In the genomic region with DNA sequence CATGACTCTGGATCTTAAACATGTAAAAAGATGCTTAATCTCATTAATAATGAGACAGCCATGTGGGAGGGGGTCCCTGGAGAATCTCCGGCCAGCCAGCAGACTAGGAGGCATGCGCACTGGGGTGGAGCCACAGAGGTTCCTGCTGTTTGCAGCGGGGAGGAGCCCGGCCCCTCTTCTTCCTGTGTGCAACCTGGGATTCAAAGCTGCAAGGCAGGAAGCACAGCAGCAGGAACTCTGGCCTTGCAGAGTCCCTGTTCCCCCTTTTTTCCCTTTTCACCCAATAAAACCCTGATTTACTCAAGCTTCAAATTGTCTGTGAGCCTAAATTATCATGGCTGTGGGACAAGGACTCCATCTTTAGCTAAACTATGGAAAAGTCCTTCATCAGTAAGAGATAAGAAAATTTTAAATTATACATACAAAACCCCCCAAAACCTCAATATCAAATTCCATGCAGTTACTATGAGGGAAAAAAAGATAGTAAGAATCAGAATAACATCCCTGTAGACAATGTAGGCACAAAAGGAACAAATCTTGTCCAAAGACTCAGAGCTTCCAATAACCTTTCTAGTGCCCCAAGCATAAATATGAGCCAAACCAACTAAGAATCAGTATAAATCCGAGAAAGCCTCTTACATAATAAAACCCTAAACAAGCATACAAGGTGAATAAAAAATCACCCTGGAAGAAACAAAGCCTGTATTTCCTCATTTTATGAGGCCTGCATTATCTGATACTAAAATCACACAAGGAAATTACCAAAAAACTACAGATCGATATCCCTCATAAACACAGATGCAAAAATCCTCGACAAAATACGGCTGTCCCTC, we compare ENCODE assay signal across 8 cellular contexts. TPM values are rescaled to one million over a fixed set of nuclear protein-coding genes. Genes with fewer than 3 reads are reported as not detected.
A peak's percentile ranks its signal among the peaks of the same experiment; 100 is the strongest.
DNase-seq lines count a peak whose midpoint lies in the region; ATAC-seq and TF ChIP-seq lines count a peak whose summit lies in the region.

No MANE protein-coding gene starts in this region.

- intact Hi-C loops in activated CD8-positive, alpha-beta T cell treated with anti-CD3 and anti-CD28 coated beads for 36 hours (cut with micrococcal nuclease), result no loop called here
- intact Hi-C loops in Caco-2 (cut with micrococcal nuclease; ENCODE audit: unreplicated experiment), result no loop called here

- ATAC-seq in GM19372 (IDR thresholded peaks at IDR 0.05; ENCODE audit: low read depth, unreplicated experiment), result peak; percentile 76
- ATAC-seq in activated CD8-positive, alpha-beta T cell treated with anti-CD3 and anti-CD28 coated beads for 36 hours, result peak; percentile 80

- peak; percentile 51 for DNase-seq in AG10803 (ENCODE audit: low read depth)
- DNase-seq in HPDE6-E6E7 (ENCODE audit: extremely low spot score), result peak; percentile 20
- DNase-seq in activated CD8-positive, alpha-beta T cell treated with anti-CD3 and anti-CD28 coated beads for 36 hours, result peak; percentile 46
- peak; percentile 96 for DNase-seq in glutamatergic neuron
- no peak for DNase-seq in Caco-2
- DNase-seq in AG08396 (ENCODE audit: low spot score), result no peak

- peak overlapping the region; percentile 42 for H3K4me3 Mint-ChIP-seq in activated CD8-positive, alpha-beta T cell treated with anti-CD3 and anti-CD28 coated beads for 36 hours
- H3K4me3 Mint-ChIP-seq in glutamatergic neuron (ENCODE audit: unreplicated experiment) (peak overlapping the region; percentile 59), Caco-2 (ENCODE audit: unreplicated experiment) (no peak overlapping the region)

- peaks cover 32% of the 10 kb centered on the region for H3K79me2 ChIP-seq in parathyroid adenoma

- H3K4me1 Mint-ChIP-seq in activated CD8-positive, alpha-beta T cell treated with anti-CD3 and anti-CD28 coated beads for 36 hours (ENCODE audit: low read depth), result peaks cover 29% of the 10 kb centered on the region
- H3K4me1 Mint-ChIP-seq in glutamatergic neuron (ENCODE audit: low read depth, unreplicated experiment), result peaks cover 15% of the 10 kb centered on the region
- peaks cover 2% of the 10 kb centered on the region for H3K4me1 Mint-ChIP-seq in Caco-2 (ENCODE audit: low read depth, unreplicated experiment)

- H3K9me3 ChIP-seq in parathyroid adenoma (ENCODE audit: control insufficient read depth, low read length) (no peaks in the 10 kb centered on the region), Caco-2 (no peaks in the 10 kb centered on the region)

- no peaks in the 10 kb centered on the region for H3K36me3 Mint-ChIP-seq in activated CD8-positive, alpha-beta T cell treated with anti-CD3 and anti-CD28 coated beads for 36 hours (ENCODE audit: low read depth)
- no peaks in the 10 kb centered on the region for H3K36me3 Mint-ChIP-seq in glutamatergic neuron (ENCODE audit: unreplicated experiment)
- no peaks in the 10 kb centered on the region for H3K36me3 Mint-ChIP-seq in Caco-2 (ENCODE audit: insufficient read depth, unreplicated experiment)

- CTCF ChIA-PET in activated CD8-positive, alpha-beta T cell treated with anti-CD3 and anti-CD28 coated beads for 36 hours (lab: Charles Lee), result interaction anchor here (0.8 to 1.6 kb wide), 6 partner anchors 10 to 273 kb away, joined by 3 to 4 read pairs (median 3); partner anchors contain the start of gene ZFP1
- CTCF ChIA-PET in Caco-2 (lab: Charles Lee), result no interaction called here

- TF ChIP-seq CTCF in AG10803 (conservative IDR thresholded peaks at IDR 0.05; ENCODE audit: low read length), result no peak
- TF ChIP-seq CTCF in activated CD8-positive, alpha-beta T cell treated with anti-CD3 and anti-CD28 coated beads for 36 hours (IDR thresholded peaks at IDR 0.05), result no peak
- no peak for TF ChIP-seq CTCF in glutamatergic neuron (IDR thresholded peaks at IDR 0.05; ENCODE audit: partially characterized antibody, unreplicated experiment)
- no peak for TF ChIP-seq CTCF in parathyroid adenoma (IDR thresholded peaks at IDR 0.05)
- no peak for TF ChIP-seq CTCF in Caco-2 (IDR thresholded peaks at IDR 0.05; ENCODE audit: insufficient read depth in 1 of 2, low read depth in 1 of 2, low read length in 1 of 2, severe bottlenecking in 1 of 2, unreplicated experiment in 1 of 2)

- H3K27me3 ChIP-seq in parathyroid adenoma (ENCODE audit: control insufficient read depth, insufficient read depth, low read length) (no peaks in the 10 kb centered on the region), Caco-2 (replicated peaks; ENCODE audit: control insufficient read depth, insufficient read depth, low read length) (no peaks in the 10 kb centered on the region)

- H3K4me3 ChIP-seq in AG10803 (ENCODE audit: low read length) (peak overlapping the region; percentile 22), parathyroid adenoma (ENCODE audit: low read depth, low read length) (peak overlapping the region; percentile 22), Caco-2 (ENCODE audit: low read depth, low read length) (no peak overlapping the region)

- peak overlapping the region; percentile 73 for H3K27ac Mint-ChIP-seq in activated CD8-positive, alpha-beta T cell treated with anti-CD3 and anti-CD28 coated beads for 36 hours
- H3K27ac Mint-ChIP-seq in glutamatergic neuron (ENCODE audit: unreplicated experiment), result peak overlapping the region; percentile 71
- no peak overlapping the region for H3K27ac Mint-ChIP-seq in Caco-2 (ENCODE audit: unreplicated experiment)

- POLR2A ChIA-PET in activated CD8-positive, alpha-beta T cell treated with anti-CD3 and anti-CD28 coated beads for 36 hours (lab: Charles Lee), result no interaction called here
- POLR2A ChIA-PET in Caco-2 (lab: Charles Lee), result no interaction called here

- no peaks in the 10 kb centered on the region for H3K36me3 ChIP-seq in parathyroid adenoma (ENCODE audit: control insufficient read depth, insufficient read depth, low read length)
- H3K36me3 ChIP-seq in Caco-2 (ENCODE audit: control insufficient read depth, insufficient read depth, low read length), result no peaks in the 10 kb centered on the region

- H3K4me1 ChIP-seq in parathyroid adenoma (peaks cover 9% of the 10 kb centered on the region), Caco-2 (0 out of 2 replicates have a peak, but pooled peaks cover 4% of the 10 kb centered on the region)

- no peak overlapping the region for H3K9ac ChIP-seq in parathyroid adenoma

- no peaks in the 10 kb centered on the region for H3K9me3 Mint-ChIP-seq in activated CD8-positive, alpha-beta T cell treated with anti-CD3 and anti-CD28 coated beads for 36 hours
- H3K9me3 Mint-ChIP-seq in glutamatergic neuron (ENCODE audit: unreplicated experiment) (no peaks in the 10 kb centered on the region), Caco-2 (ENCODE audit: unreplicated experiment) (no peaks in the 10 kb centered on the region)

- H3K27me3 Mint-ChIP-seq in activated CD8-positive, alpha-beta T cell treated with anti-CD3 and anti-CD28 coated beads for 36 hours, result no peaks in the 10 kb centered on the region
- no peaks in the 10 kb centered on the region for H3K27me3 Mint-ChIP-seq in glutamatergic neuron (ENCODE audit: unreplicated experiment)
- no peaks in the 10 kb centered on the region for H3K27me3 Mint-ChIP-seq in Caco-2 (ENCODE audit: insufficient read depth, unreplicated experiment)

- no TSS peak for BruUV-seq in Caco-2 (replicated peaks; lab: Mats Ljungman, UMichigan)

- peak overlapping the region; percentile 12 for H3K27ac ChIP-seq in parathyroid adenoma

- peak overlapping the region; percentile 47 for H3K4me2 ChIP-seq in parathyroid adenoma (ENCODE audit: low read length)

- peak overlapping the region; percentile 19 for H2AFZ ChIP-seq in parathyroid adenoma

RNA-seq across cellular contexts. Expression of gene CFDP1, which starts 12.1 kb away (rescaled TPM):
- 10 to 100 TPM; 34.7 to 39.9 TPM for total RNA-seq in activated CD8-positive, alpha-beta T cell treated with anti-CD3 and anti-CD28 coated beads for 36 hours
- total RNA-seq in glutamatergic neuron (ENCODE audit: unreplicated experiment) (60.1 TPM), Caco-2 (2022) (71.6 and 77.6 TPM in 2 replicates)

RNA-seq across cellular contexts. Expression of gene TMEM170A, which starts 43.3 kb away (rescaled TPM):
- 10 to 100 TPM; 25.1 to 27.1 TPM for total RNA-seq in activated CD8-positive, alpha-beta T cell treated with anti-CD3 and anti-CD28 coated beads for 36 hours
- total RNA-seq in glutamatergic neuron (ENCODE audit: unreplicated experiment) (30.6 TPM), Caco-2 (2022) (57.4 and 63.6 TPM in 2 replicates)

Comparison
In these comparisons a context has a peak if more than half of its experiments do, and no peak if none do; other contexts are left out.
1. DNase-seq: peak in AG10803 (single experiment), HPDE6-E6E7 (single experiment), activated CD8-positive, alpha-beta T cell treated with anti-CD3 and anti-CD28 coated beads for 36 hours (single experiment) and glutamatergic neuron (single experiment); none in Caco-2 (0 of 2) and AG08396 (single experiment).